Comparison of ENCODE assay signal across 1 cellular context in the genomic region with DNA sequence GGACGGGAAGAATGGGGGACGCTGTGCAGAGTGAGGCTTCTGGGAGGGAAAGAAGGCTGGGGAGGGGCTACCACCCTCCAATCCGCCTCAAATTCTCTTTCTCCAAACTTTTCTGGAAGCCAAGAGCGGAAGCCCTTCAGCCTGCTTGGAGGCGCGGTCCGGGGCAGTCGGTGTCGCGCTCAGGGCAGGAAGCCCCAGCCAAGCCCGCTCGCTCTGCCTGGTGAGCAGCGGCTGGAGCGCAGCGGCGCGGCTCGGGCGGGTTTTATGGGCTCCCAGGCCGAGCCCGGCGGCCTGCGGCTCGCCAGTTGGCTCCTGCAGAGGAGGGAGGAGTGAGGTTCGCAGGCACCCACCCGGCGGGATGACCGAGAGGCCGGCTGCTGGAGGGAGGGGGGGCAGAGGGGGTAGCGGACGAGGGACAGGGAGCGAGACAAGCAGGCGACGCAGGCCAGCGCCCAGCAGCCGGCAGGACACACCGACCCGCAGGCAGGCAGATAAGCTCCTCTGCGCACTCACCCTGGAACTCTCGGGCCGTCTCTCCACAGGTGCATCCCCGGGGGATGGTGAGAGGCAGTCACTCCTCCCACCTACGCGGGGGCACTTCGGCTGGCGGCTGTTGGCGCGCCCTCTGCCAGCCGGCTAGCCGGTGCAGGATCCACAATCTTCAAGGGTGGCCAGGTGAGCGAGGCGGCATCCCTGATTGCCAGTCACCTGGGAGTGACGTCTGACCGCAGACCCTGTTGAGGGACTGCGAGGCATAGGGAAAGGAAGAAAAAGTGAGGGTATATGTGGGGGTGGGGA.
TF ChIP-seq lines count a peak whose summit lies in the region.

A gene with protein sequence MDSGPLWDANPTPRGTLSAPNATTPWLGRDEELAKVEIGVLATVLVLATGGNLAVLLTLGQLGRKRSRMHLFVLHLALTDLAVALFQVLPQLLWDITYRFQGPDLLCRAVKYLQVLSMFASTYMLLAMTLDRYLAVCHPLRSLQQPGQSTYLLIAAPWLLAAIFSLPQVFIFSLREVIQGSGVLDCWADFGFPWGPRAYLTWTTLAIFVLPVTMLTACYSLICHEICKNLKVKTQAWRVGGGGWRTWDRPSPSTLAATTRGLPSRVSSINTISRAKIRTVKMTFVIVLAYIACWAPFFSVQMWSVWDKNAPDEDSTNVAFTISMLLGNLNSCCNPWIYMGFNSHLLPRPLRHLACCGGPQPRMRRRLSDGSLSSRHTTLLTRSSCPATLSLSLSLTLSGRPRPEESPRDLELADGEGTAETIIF (minus strand): TSS at position 238 of the 798 bp plus-strand sequence. CDS start 498 bp downstream, outside the sequence.

TF ChIP-seq in HEK293, 187 proteins besides CTCF, POLR2A, EP300 and RAD21 (continued from another document):
- TF ChIP-seq, protein P1, sequence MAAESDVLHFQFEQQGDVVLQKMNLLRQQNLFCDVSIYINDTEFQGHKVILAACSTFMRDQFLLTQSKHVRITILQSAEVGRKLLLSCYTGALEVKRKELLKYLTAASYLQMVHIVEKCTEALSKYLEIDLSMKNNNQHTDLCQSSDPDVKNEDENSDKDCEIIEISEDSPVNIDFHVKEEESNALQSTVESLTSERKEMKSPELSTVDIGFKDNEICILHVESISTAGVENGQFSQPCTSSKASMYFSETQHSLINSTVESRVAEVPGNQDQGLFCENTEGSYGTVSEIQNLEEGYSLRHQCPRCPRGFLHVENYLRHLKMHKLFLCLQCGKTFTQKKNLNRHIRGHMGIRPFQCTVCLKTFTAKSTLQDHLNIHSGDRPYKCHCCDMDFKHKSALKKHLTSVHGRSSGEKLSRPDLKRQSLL (tag by site-specific recombination; IDR thresholded peaks at IDR 0.05), result no peak
- TF ChIP-seq ZBTB48 (tag by site-specific recombination; IDR thresholded peaks at IDR 0.05) (0 out of 2 replicates have a peak, but pooled peaks have one; percentile 26), BCL6B (tag by site-specific recombination; IDR thresholded peaks at IDR 0.05) (no peak), ZNF747 (tag by site-specific recombination; IDR thresholded peaks at IDR 0.05) (no peak), ZBTB8A (tag by site-specific recombination; IDR thresholded peaks at IDR 0.05) (peak; percentile 74), SP2 (tag by site-specific recombination; IDR thresholded peaks at IDR 0.05) (peak; percentile 34; the same call in 1 of the 2 replicates), ZNF324 (tag by site-specific recombination; IDR thresholded peaks at IDR 0.05) (no peak; the same call in 1 of the 2 replicates), ZNF341 (tag by site-specific recombination; IDR thresholded peaks at IDR 0.05; ENCODE audit: low read depth) (peak; percentile 99), ZBTB17 (tag by site-specific recombination; IDR thresholded peaks at IDR 0.05) (peak; percentile 98), EGR2 (tag by site-specific recombination; IDR thresholded peaks at IDR 0.05; ENCODE audit: low read depth) (peak; percentile 78)
